ENCODE assay signal across 9 cellular contexts in the genomic region with DNA sequence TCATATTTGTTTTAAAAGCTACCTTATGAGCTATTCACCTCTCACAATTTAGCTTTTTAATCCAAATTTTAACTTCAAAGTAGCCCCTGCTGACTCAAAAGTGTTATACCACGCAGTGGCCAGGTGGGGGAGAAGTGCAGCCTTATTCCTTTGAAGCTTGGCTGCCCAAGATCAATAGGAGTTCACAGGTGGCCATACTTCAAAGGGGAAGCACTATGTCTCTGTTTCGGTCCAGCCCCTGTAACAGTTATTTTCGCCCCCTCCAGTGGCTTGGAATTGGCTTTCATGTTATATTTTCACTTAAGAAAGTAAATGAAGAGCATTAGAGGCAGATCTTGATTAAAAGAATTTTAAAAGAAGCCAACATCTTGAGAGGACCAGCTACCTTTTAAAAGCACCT.
DNase-seq lines count a peak whose midpoint lies in the region; ATAC-seq, FAIRE-seq and TF ChIP-seq lines count a peak whose summit lies in the region.
"Had no signal": no experiment of that assay in that cellular context is flagged by ENCODE, and none has a peak within 500 bp of the region (broad histone marks: within the 10 kb centered on the region; RNA-seq: fewer than 3 reads in every experiment).

No MANE protein-coding gene starts in this region.

- H3K27me3 ChIP-seq in astrocyte (ENCODE audit: insufficient read depth, low read length) (no peaks in the 10 kb centered on the region), right lobe of liver (peaks cover 0 to 5% of the 10 kb centered on the region in 2 donors)
- H3K27me3 ChIP-seq: SJSA1 had no signal

- H3K36me3 Mint-ChIP-seq in astrocyte (ENCODE audit: low read depth, unreplicated experiment), result no peaks in the 10 kb centered on the region

- H3K79me2 ChIP-seq in astrocyte (ENCODE audit: insufficient read depth, low read length), result no peaks in the 10 kb centered on the region

- no peaks in the 10 kb centered on the region for H3K36me3 ChIP-seq in astrocyte (ENCODE audit: insufficient read depth, low read length)
- H3K36me3 ChIP-seq in right lobe of liver, result no peaks in the 10 kb centered on the region
- H3K36me3 ChIP-seq: SJSA1 had no signal

- TF ChIP-seq CTCF in astrocyte (IDR thresholded peaks at IDR 0.05; ENCODE audit: insufficient read depth, low read depth, low read length) (peak; percentile 59), right lobe of liver (IDR thresholded peaks at IDR 0.05) (peak; percentile 29 to 51 (median 42))

- no peaks in the 10 kb centered on the region for H3K9me3 ChIP-seq in astrocyte (ENCODE audit: insufficient read depth, low read depth, low read length)
- H3K9me3 ChIP-seq in right lobe of liver, result no peaks in the 10 kb centered on the region
- H3K9me3 ChIP-seq: SJSA1 had no signal

- intact Hi-C loops in right lobe of liver (cut with DNase I), result no loop called here

- peak; percentile 81 for DNase-seq in DMS53 (lab: John Stamatoyannopoulos, UW)
- DNase-seq in NCI-H2227 (lab: John Stamatoyannopoulos, UW; ENCODE audit: unreplicated experiment), result peak; percentile 35
- DNase-seq in astrocyte (ENCODE audit: low read depth), result no peak
- DNase-seq in right lobe of liver, result peak in 2 of 3 donors; percentile 46
- DNase-seq in activated effector memory CD4-positive, alpha-beta T cell treated with Interleukin-2 at 50 U/mL for 16 hours, result no peak
- DNase-seq in cortex of kidney (lab: John Stamatoyannopoulos, UW), result no peak

- H3K4me1 ChIP-seq in astrocyte (ENCODE audit: insufficient read depth, low read length), result no peaks in the 10 kb centered on the region
- H3K4me1 ChIP-seq in right lobe of liver, result no peaks in the 10 kb centered on the region
- H3K4me1 ChIP-seq: SJSA1 had no signal

- no peak overlapping the region for H2AFZ ChIP-seq in astrocyte (ENCODE audit: low read depth, low read length)

- H3K4me3 ChIP-seq in astrocyte (ENCODE audit: insufficient read depth, low read depth, low read length) (no peak overlapping the region), right lobe of liver (no peak overlapping the region)
- H3K4me3 ChIP-seq: SJSA1 had no signal

- TF ChIP-seq POLR2A in right lobe of liver (IDR thresholded peaks at IDR 0.05), result no peak

- no peak overlapping the region for H3K4me2 ChIP-seq in astrocyte (ENCODE audit: low read length)

- H3K27ac Mint-ChIP-seq in astrocyte (ENCODE audit: unreplicated experiment), result no peak overlapping the region

- H3K27ac ChIP-seq in astrocyte (ENCODE audit: low read depth, low read length) (no peak overlapping the region), right lobe of liver (no peak overlapping the region)
- H3K27ac ChIP-seq: SJSA1 had no signal

- no peak overlapping the region for H3K9ac ChIP-seq in astrocyte (ENCODE audit: low read length)

- H4K20me1 ChIP-seq in astrocyte (ENCODE audit: insufficient read depth, low read length), result no peaks in the 10 kb centered on the region

- no peak overlapping the region for H3K4me3 Mint-ChIP-seq in astrocyte (ENCODE audit: unreplicated experiment)

- H3K27me3 Mint-ChIP-seq in astrocyte (ENCODE audit: low read depth, unreplicated experiment), result no peaks in the 10 kb centered on the region

- ATAC-seq in GM19328 (IDR thresholded peaks at IDR 0.05; ENCODE audit: unreplicated experiment) (peak; percentile 97), HG03135 (IDR thresholded peaks at IDR 0.05; ENCODE audit: unreplicated experiment) (peak; percentile 99), right lobe of liver (peak; percentile 70 to 81 (median 77))

- WGBS in right lobe of liver (ENCODE audit: insufficient coverage, low coverage, low lambda C conversion rate, missing lambda C conversion rate), result 7% methylated on average over 3 of the region's 3 CpGs

- H3K9me3 Mint-ChIP-seq in astrocyte (ENCODE audit: unreplicated experiment), result no peaks in the 10 kb centered on the region

- no peaks in the 10 kb centered on the region for H3K4me1 Mint-ChIP-seq in astrocyte (ENCODE audit: low read depth, unreplicated experiment)

- FAIRE-seq in astrocyte (lab: Jason Lieb, UNC), result no peak

Comparison
In these comparisons a context has a peak if more than half of its experiments do, and no peak if none do; other contexts are left out.
1. DNase-seq: peak in DMS53 (single experiment), NCI-H2227 (single experiment) and right lobe of liver (2 of 3); none in astrocyte (single experiment), activated effector memory CD4-positive, alpha-beta T cell treated with Interleukin-2 at 50 U/mL for 16 hours (single experiment) and cortex of kidney (single experiment).
2. Peak in every context shown above with its lines, with median percentiles within 50 percentile points of each other: ATAC-seq.